ENCODE assay signal across 1 cellular context in genomic region chr19:55146648-55147218, GRCh38.
TF ChIP-seq lines count a peak whose summit lies in the region.

No MANE protein-coding gene starts in this region.

TF ChIP-seq in K562, 482 proteins besides CTCF, POLR2A, EP300 and RAD21 (continued from another document and continues in another):
- TF ChIP-seq SFPQ (IDR thresholded peaks at IDR 0.05; ENCODE audit: low read depth, low read length) (no peak), GABPA (tag; conservative IDR thresholded peaks at IDR 0.05; ENCODE audit: low read depth) (peak; percentile 58), ZSCAN32 (CRISPR knock-in tag; IDR thresholded peaks at IDR 0.05) (no peak), PYGO2 (tag; IDR thresholded peaks at IDR 0.05) (no peak), TRIM24 (IDR thresholded peaks at IDR 0.05) (0 out of 4 replicates have a peak, but pooled peaks of 1 of the 2 experiments have one; percentile 12), MTF1 (CRISPR knock-in tag; IDR thresholded peaks at IDR 0.05; ENCODE audit: borderline replicate concordance) (no peak), NR2F6 (CRISPR knock-in tag; IDR thresholded peaks at IDR 0.05) (no peak), KDM2B (CRISPR knock-in tag; IDR thresholded peaks at IDR 0.05) (no peak), BMI1 (IDR thresholded peaks at IDR 0.05; ENCODE audit: low read length) (no peak), HES1 (IDR thresholded peaks at IDR 0.05; ENCODE audit: low read depth) (no peak), CXXC5 (CRISPR knock-in tag; IDR thresholded peaks at IDR 0.05) (peak; percentile 11; the same call in 1 of the 2 replicates), ZNF316 (IDR thresholded peaks at IDR 0.05) (peak; percentile 33; the same call in 1 of the 2 replicates), MCM7 (IDR thresholded peaks at IDR 0.05) (peak in 1 of 2 experiments; percentile 82; a peak in 1 of 4 replicates), TBP (optimal IDR thresholded peaks at IDR 0.05; ENCODE audit: low read depth, low read length) (peak; percentile 49), KHSRP (IDR thresholded peaks at IDR 0.05) (no peak), MED1 (CRISPR knock-in tag; IDR thresholded peaks at IDR 0.05; ENCODE audit: borderline replicate concordance) (no peak), NR4A1 (CRISPR knock-in tag; IDR thresholded peaks at IDR 0.05) (no peak), NR4A1 (tag; IDR thresholded peaks at IDR 0.05) (no peak), ZBTB43 (CRISPR knock-in tag; IDR thresholded peaks at IDR 0.05) (no peak), NCOA2 (IDR thresholded peaks at IDR 0.05; ENCODE audit: partially characterized antibody in 2 of 2) (no peak), GATAD2A (IDR thresholded peaks at IDR 0.05) (peak; percentile 36; the same call in 1 of the 2 replicates), CEBPB (tag; IDR thresholded peaks at IDR 0.05) (no peak), SP1 (CRISPR knock-in tag; IDR thresholded peaks at IDR 0.05) (peak; percentile 81), U2AF2 (optimal IDR thresholded peaks at IDR 0.05; ENCODE audit: low read depth, low read length) (no peak), PHF21A (IDR thresholded peaks at IDR 0.05; ENCODE audit: borderline replicate concordance, low read depth) (0 out of 2 replicates have a peak, but pooled peaks have one; percentile 10), RBM39 (optimal IDR thresholded peaks at IDR 0.05; ENCODE audit: low read depth, low read length) (no peak), NFRKB (IDR thresholded peaks at IDR 0.05; ENCODE audit: low read depth) (no peak), L3MBTL2 (IDR thresholded peaks at IDR 0.05) (peak; percentile 58), ZNF224 (CRISPR knock-in tag; IDR thresholded peaks at IDR 0.05) (no peak), PHF8 (IDR thresholded peaks at IDR 0.05; ENCODE audit: borderline replicate concordance, low read length) (peak; percentile 61; the same call in 1 of the 2 replicates), ZNF253 (CRISPR knock-in tag; conservative IDR thresholded peaks at IDR 0.05) (no peak), TEAD4 (IDR thresholded peaks at IDR 0.05; ENCODE audit: low read length) (no peak), TEAD4 (CRISPR knock-in tag; IDR thresholded peaks at IDR 0.05; ENCODE audit: borderline replicate concordance) (no peak), MYC (IDR thresholded peaks at IDR 0.05; ENCODE audit: low read depth, low read length) (0 out of 2 replicates have a peak, but pooled peaks have one; percentile 41), MYC (CRISPR knock-in tag; IDR thresholded peaks at IDR 0.05; ENCODE audit: borderline replicate concordance, low read depth) (no peak; the same call in 1 of the 2 replicates), ZNF511 (CRISPR knock-in tag; IDR thresholded peaks at IDR 0.05) (peak; percentile 32; the same call in 1 of the 2 replicates), XRCC3 (IDR thresholded peaks at IDR 0.05) (no peak), BCLAF1 (IDR thresholded peaks at IDR 0.05; ENCODE audit: borderline replicate concordance in 1 of 2, control insufficient read depth in 1 of 2, low read depth in 2 of 2, low read length in 1 of 2) (no peak), ZNF740 (CRISPR knock-in tag; IDR thresholded peaks at IDR 0.05) (peak; percentile 78; the same call in 1 of the 2 replicates), ZNF740 (tag; IDR thresholded peaks at IDR 0.05) (no peak; a peak in 2 of 4 replicates), SMC3 (conservative IDR thresholded peaks at IDR 0.05; ENCODE audit: insufficient read depth, low read depth, low read length) (0 out of 2 replicates have a peak, but pooled peaks have one; percentile 0), SIN3B (IDR thresholded peaks at IDR 0.05; ENCODE audit: low read depth) (no peak), POLR2B (IDR thresholded peaks at IDR 0.05; ENCODE audit: low read depth, partially characterized antibody) (peak; percentile 67), ZNF668 (CRISPR knock-in tag; IDR thresholded peaks at IDR 0.05) (no peak), ESRRA (IDR thresholded peaks at IDR 0.05; ENCODE audit: borderline replicate concordance, low read depth) (0 out of 2 replicates have a peak, but pooled peaks have one; percentile 18), ZBTB17 (CRISPR knock-in tag; IDR thresholded peaks at IDR 0.05) (no peak), CTCFL (IDR thresholded peaks at IDR 0.05; ENCODE audit: borderline replicate concordance, insufficient read depth, low read depth, low read length, poor library complexity, severe bottlenecking) (peak; percentile 16), ZNF407 (IDR thresholded peaks at IDR 0.05; ENCODE audit: low read depth) (no peak)
